ENCODE assay signal across 12 cellular contexts in genomic region chr9:12923472-12924009, GRCh38.
DNase-seq lines count a peak whose midpoint lies in the region; ATAC-seq and TF ChIP-seq lines count a peak whose summit lies in the region.
"Had no signal": no experiment of that assay in that cellular context is flagged by ENCODE, and none has a peak within 500 bp of the region (broad histone marks: within the 10 kb centered on the region; RNA-seq: fewer than 3 reads in every experiment).

No MANE protein-coding gene starts in this region.

- no peak for ATAC-seq in HG02798 (IDR thresholded peaks at IDR 0.05; ENCODE audit: poor library complexity, unreplicated experiment)
- ATAC-seq: natural killer cell had no signal

- H3K36me3 ChIP-seq in SK-N-SH (replicated peaks in 1 of 2; ENCODE audit: control insufficient read depth in 1 of 2, insufficient read depth in 2 of 2, low read length in 1 of 2) (no peaks in the 10 kb centered on the region), ovary (no peaks in the 10 kb centered on the region)

- H3K27me3 ChIP-seq in SK-N-SH (ENCODE audit: insufficient read depth) = no peaks in the 10 kb centered on the region
- H3K27me3 ChIP-seq in ovary = no peaks in the 10 kb centered on the region

- H3K9me2 ChIP-seq in SK-N-SH = no peaks in the 10 kb centered on the region

- POLR2A ChIA-PET in SK-N-SH (lab: Yijun Ruan, JAX) = no interaction called here

- TF ChIP-seq EP300 in SK-N-SH (IDR thresholded peaks at IDR 0.05; ENCODE audit: borderline replicate concordance in 1 of 2, low read depth in 1 of 2, low read length in 1 of 2) (no peak), ovary (IDR thresholded peaks at IDR 0.05) (peak; percentile 29)

- no peaks in the 10 kb centered on the region for H3K9me3 ChIP-seq in SK-N-SH
- H3K9me3 ChIP-seq in ovary = no peaks in the 10 kb centered on the region

- no peaks in the 10 kb centered on the region for H3F3A ChIP-seq in SK-N-SH (replicated peaks; ENCODE audit: insufficient read depth)

- H3K27ac ChIP-seq in SK-N-SH (ENCODE audit: low read depth in 2 of 2, low read length in 1 of 2) (peak overlapping the region; percentile 69 to 76), ovary (no peak overlapping the region)

- H3K79me2 ChIP-seq in SK-N-SH (ENCODE audit: insufficient read depth) = no peaks in the 10 kb centered on the region

- no peak overlapping the region for H3K4me3 ChIP-seq in AG09309 (ENCODE audit: control insufficient read depth, low read depth, low read length)
- H3K4me3 ChIP-seq in SK-N-SH (ENCODE audit: low read depth in 2 of 2, low read length in 1 of 2) = no peak overlapping the region
- no peak overlapping the region for H3K4me3 ChIP-seq in fibroblast of villous mesenchyme (ENCODE audit: low read depth, low read length)
- H3K4me3 ChIP-seq in ovary = no peak overlapping the region

- H2AFZ ChIP-seq in SK-N-SH (ENCODE audit: low read depth) = no peak overlapping the region

- no peaks in the 10 kb centered on the region for H4K20me1 ChIP-seq in SK-N-SH (ENCODE audit: insufficient read depth)

- intact Hi-C loops in ovary (cut with DNase I) = no loop called here

- CTCF ChIA-PET in SK-N-SH (lab: Yijun Ruan, JAX) = interaction anchor here (0.7 to 1.0 kb wide), 2 partner anchors 16 to 24 kb away, joined by 3 read pairs; no protein-coding TSS in a partner anchor

- H3K4me2 ChIP-seq in SK-N-SH = no peak overlapping the region

- DNase-seq in AG09309 (ENCODE audit: low read depth) (peak; percentile 84), SK-N-SH (no peak), fibroblast of villous mesenchyme (ENCODE audit: low read depth) (peak; percentile 87), ovary (peak in 1 of 5 donors; percentile 20), foreskin melanocyte (no peak)
- DNase-seq in activated CD4-positive, alpha-beta T cell treated with anti-CD3 and anti-CD28 coated beads for 4 hours = no peak
- no peak for DNase-seq in activated CD4-positive, alpha-beta T cell treated with anti-CD3 and anti-CD28 coated beads for 48 hours
- DNase-seq: CD4-positive, CD25-positive, alpha-beta regulatory T cell; KBM-7; natural killer cell; NCI-H69 had no signal

- no peak for TF ChIP-seq RAD21 in SK-N-SH (IDR thresholded peaks at IDR 0.05; ENCODE audit: low read length)

- no peak overlapping the region for H3K9ac ChIP-seq in SK-N-SH

- TF ChIP-seq CTCF in AG09309 (IDR thresholded peaks at IDR 0.05; ENCODE audit: control insufficient read depth, insufficient read depth, low read depth, low read length, missing control alignments) (no peak), SK-N-SH (IDR thresholded peaks at IDR 0.05) (no peak), fibroblast of villous mesenchyme (IDR thresholded peaks at IDR 0.05; ENCODE audit: insufficient read depth, low read depth, low read length) (no peak), ovary (IDR thresholded peaks at IDR 0.05) (no peak)

- WGBS in SK-N-SH (ENCODE audit: low lambda C conversion rate) = 50% methylated on average over 1 of the region's 1 CpG
- 42 to 44% (median 43%) methylated on average over 1 of the region's 1 CpG for WGBS in ovary, 3 donors

- H3K4me1 ChIP-seq in SK-N-SH (ENCODE audit: control insufficient read depth in 1 of 2, insufficient read depth in 2 of 2, low read depth in 1 of 2, low read length in 1 of 2) (no peaks in the 10 kb centered on the region), ovary (ENCODE audit: insufficient read depth) (no peaks in the 10 kb centered on the region)

- no peak for TF ChIP-seq POLR2A in ovary (IDR thresholded peaks at IDR 0.05)

TF ChIP-seq in SK-N-SH, 30 proteins besides CTCF, POLR2A, EP300 and RAD21:
- TF ChIP-seq JUND (IDR thresholded peaks at IDR 0.05) = peak; percentile 12; the same call in 1 of the 2 replicates
- peak; percentile 19; the same call in 1 of the 2 replicates for TF ChIP-seq PBX3 (IDR thresholded peaks at IDR 0.05)
- TF ChIP-seq TCF12 (IDR thresholded peaks at IDR 0.05) = peak; percentile 32; the same call in 1 of the 2 replicates
- TF ChIP-seq USF1 (IDR thresholded peaks at IDR 0.05; ENCODE audit: borderline replicate concordance, low read depth) = no peak
- no peak for TF ChIP-seq NFIC (IDR thresholded peaks at IDR 0.05; ENCODE audit: borderline replicate concordance)
- TF ChIP-seq MAX (IDR thresholded peaks at IDR 0.05; ENCODE audit: low read depth) = no peak

Comparison
In these comparisons a context has a peak if more than half of its experiments do, and no peak if none do; other contexts are left out.
1. DNase-seq: peak in AG09309 (single experiment) and fibroblast of villous mesenchyme (single experiment); none in SK-N-SH (single experiment), foreskin melanocyte (single experiment), activated CD4-positive, alpha-beta T cell treated with anti-CD3 and anti-CD28 coated beads for 4 hours (0 of 2) and activated CD4-positive, alpha-beta T cell treated with anti-CD3 and anti-CD28 coated beads for 48 hours (single experiment).
2. H3K27ac ChIP-seq: peak in SK-N-SH (2 of 2); none in ovary (0 of 2).